Comparison of ENCODE assay signal across 21 cellular contexts in the genomic region with DNA sequence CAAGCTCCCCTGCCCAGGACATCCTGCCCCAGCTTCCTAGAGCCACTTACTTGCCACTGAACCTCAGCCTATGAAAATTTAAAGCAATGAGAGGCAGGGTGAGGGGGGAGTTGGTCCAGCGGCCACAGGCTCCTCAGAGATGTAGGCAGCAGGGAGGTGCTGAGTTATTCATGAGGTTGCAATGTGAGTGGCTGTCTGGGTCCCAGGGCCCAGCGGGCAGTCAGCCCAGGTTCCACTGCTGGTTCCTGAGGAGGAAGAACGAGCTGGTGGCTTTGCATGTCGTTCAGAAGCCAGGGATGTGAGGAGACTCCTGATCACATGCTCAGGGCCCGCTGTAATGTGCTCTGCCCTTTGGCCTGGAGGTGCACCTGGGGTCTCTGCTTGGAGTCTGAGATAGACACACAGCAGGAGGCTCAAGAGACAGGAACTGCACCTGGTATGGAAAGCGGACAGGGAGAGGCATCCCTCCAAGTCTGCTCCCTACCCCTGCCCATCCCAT. TPM values are rescaled to one million over a fixed set of nuclear protein-coding genes. Genes with fewer than 3 reads are reported as not detected.
"Had no signal": no experiment of that assay in that cellular context is flagged by ENCODE, and none has a peak within 500 bp of the region (broad histone marks: within the 10 kb centered on the region; RNA-seq: fewer than 3 reads in every experiment).

TSS of gene KNCN (minus strand) at position 51 of the 499 bp plus-strand sequence. CDS start 432 bp downstream, outside the sequence.

- H3K4me3 ChIP-seq: body of pancreas, spleen, thoracic aorta had no signal

- ATAC-seq: body of pancreas, foreskin keratinocyte, sciatic nerve had no signal

- H3K4me1 ChIP-seq: body of pancreas, foreskin keratinocyte had no signal

- H3K36me3 Mint-ChIP-seq: natural killer cell treated with Interleukin-12 subunit alpha and Interleukin-12 subunit beta and Interleukin-15 and Interleukin-18, amount 100 ng/mL, for 72 hours had no signal

- H3K9me3 Mint-ChIP-seq: activated B cell treated with CpG ODN at 0.5 μM for 24 hours; activated CD4-positive, alpha-beta T cell treated with anti-CD3 and anti-CD28 coated beads, Interleukin-2, amount 10 ng/mL, durations not matched to agents 24 days and 14 days; activated naive CD4-positive, alpha-beta T cell treated with anti-CD3 and anti-CD28 coated beads for 36 hours; activated T-helper 1 cell treated with anti-CD3 and anti-CD28 coated beads, Interleukin-12 subunit alpha, Interleukin-12 subunit beta, Interleukin-2, Interleukin-4 antibody, amounts not matched to agents 30 ng/mL and 10 ng/mL and 1 ng/mL, durations not matched to agents 14 hours and 24 hours and 36 hours; natural killer cell treated with Interleukin-12 subunit alpha and Interleukin-12 subunit beta and Interleukin-15 and Interleukin-18, amount 100 ng/mL, for 72 hours had no signal

- H3K36me3 ChIP-seq: spleen, thoracic aorta had no signal

- H3K9me3 ChIP-seq: body of pancreas, spleen, thoracic aorta had no signal

- H3K27ac Mint-ChIP-seq: activated B cell treated with CpG ODN at 0.5 μM for 24 hours; activated naive CD4-positive, alpha-beta T cell treated with anti-CD3 and anti-CD28 coated beads for 36 hours; natural killer cell treated with Interleukin-12 subunit alpha and Interleukin-12 subunit beta and Interleukin-15 and Interleukin-18, amount 100 ng/mL, for 72 hours had no signal

- H3K4me3 Mint-ChIP-seq: activated B cell treated with CpG ODN at 0.5 μM for 24 hours; activated CD4-positive, alpha-beta T cell treated with anti-CD3 and anti-CD28 coated beads, Interleukin-2, amount 10 ng/mL, durations not matched to agents 24 days and 14 days; activated naive CD4-positive, alpha-beta T cell treated with anti-CD3 and anti-CD28 coated beads for 36 hours; activated T-helper 1 cell treated with anti-CD3 and anti-CD28 coated beads, Interleukin-12 subunit alpha, Interleukin-12 subunit beta, Interleukin-2, Interleukin-4 antibody, amounts not matched to agents 30 ng/mL and 10 ng/mL and 1 ng/mL, durations not matched to agents 14 hours and 24 hours and 36 hours; natural killer cell treated with Interleukin-12 subunit alpha and Interleukin-12 subunit beta and Interleukin-15 and Interleukin-18, amount 100 ng/mL, for 72 hours had no signal

- DNase-seq: activated B cell treated with CpG ODN at 0.5 μM for 24 hours; activated CD4-positive, alpha-beta T cell treated with anti-CD3 and anti-CD28 coated beads, Interleukin-2, amount 10 ng/mL, durations not matched to agents 24 days and 14 days; activated naive CD4-positive, alpha-beta T cell treated with anti-CD3 and anti-CD28 coated beads for 36 hours; amniotic stem cell; body of pancreas; central memory CD4-positive, alpha-beta T cell; cortex of kidney; effector CD8-positive, alpha-beta T cell; foreskin keratinocyte; mesendoderm had no signal

- H3K27me3 ChIP-seq: body of pancreas had no signal

- H3K27ac ChIP-seq: body of pancreas, foreskin keratinocyte, spleen, thoracic aorta had no signal

RNA-seq across cellular contexts. Expression of gene KNCN, which starts in this region (rescaled TPM):
- total RNA-seq: activated B cell treated with CpG ODN at 0.5 μM for 24 hours; activated CD4-positive, alpha-beta T cell treated with anti-CD3 and anti-CD28 coated beads, Interleukin-2, amount 10 ng/mL, durations not matched to agents 24 days and 14 days; activated CD8-positive, alpha-beta memory T cell treated with anti-CD3 and anti-CD28 coated beads for 36 hours; activated naive CD4-positive, alpha-beta T cell treated with anti-CD3 and anti-CD28 coated beads for 36 hours; activated T-helper 1 cell treated with anti-CD3 and anti-CD28 coated beads, Interleukin-12 subunit alpha, Interleukin-12 subunit beta, Interleukin-2, Interleukin-4 antibody, amounts not matched to agents 30 ng/mL and 10 ng/mL and 1 ng/mL, durations not matched to agents 14 hours and 24 hours and 36 hours; body of pancreas; foreskin keratinocyte; liver; natural killer cell treated with Interleukin-12 subunit alpha and Interleukin-12 subunit beta and Interleukin-15 and Interleukin-18, amount 100 ng/mL, for 72 hours; osteoblast; pulmonary artery endothelial cell; sciatic nerve; spleen; T-helper 2 cell treated with Interferon-gamma antibody and Interleukin-4, amounts not matched to agents 100 ng/mL and 5 ng/mL, for 36 hours; thoracic aorta; ureter had no signal
- polyA plus RNA-seq: foreskin keratinocyte, liver, spleen had no signal
